ENCODE assay signal across 8 cellular contexts in the genomic region with DNA sequence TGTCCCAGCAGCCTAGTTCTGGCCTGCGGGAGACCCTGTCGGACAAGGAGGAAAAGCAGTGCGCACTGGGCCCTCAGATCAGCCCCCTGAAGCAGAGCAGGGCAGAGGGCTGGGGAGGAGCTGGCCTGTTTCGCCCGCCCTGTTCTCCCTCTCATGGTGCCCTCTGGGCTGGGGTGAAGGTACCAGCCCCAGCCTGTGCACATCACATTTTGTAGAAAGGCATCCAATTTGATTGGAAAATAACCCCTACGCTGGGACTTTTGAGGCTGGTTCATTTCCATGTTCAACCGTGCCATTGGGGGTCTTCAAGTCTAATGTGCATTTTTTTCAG. TPM values are rescaled to one million over a fixed set of nuclear protein-coding genes. Genes with fewer than 3 reads are reported as not detected.
A peak's percentile ranks its signal among the peaks of the same experiment; 100 is the strongest.
DNase-seq lines count a peak whose midpoint lies in the region; ATAC-seq and TF ChIP-seq lines count a peak whose summit lies in the region.

No MANE protein-coding gene starts in this region.

- BruUV-seq in Caco-2 (replicated peaks; lab: Mats Ljungman, UMichigan): no TSS peak

- TF ChIP-seq CTCF in Caco-2 (IDR thresholded peaks at IDR 0.05; ENCODE audit: insufficient read depth in 1 of 2, low read depth in 1 of 2, low read length in 1 of 2, severe bottlenecking in 1 of 2, unreplicated experiment in 1 of 2): no peak
- no peak for TF ChIP-seq CTCF in NB4 (IDR thresholded peaks at IDR 0.05; ENCODE audit: low read depth, low read length)

- H3K36me3 Mint-ChIP-seq in Caco-2 (ENCODE audit: insufficient read depth, unreplicated experiment): peaks cover 44% of the 10 kb centered on the region

- CTCF ChIA-PET in Caco-2 (lab: Charles Lee): interaction anchor here (1.7 kb wide), 1 partner anchor 99 kb away, joined by 7 read pairs; no protein-coding TSS in a partner anchor

- DNase-seq in Caco-2 (no peak), NB4 (ENCODE audit: low read depth) (no peak), globus pallidus (ENCODE audit: low spot score) (no peak), GM03348 (ENCODE audit: low spot score) (no peak)
- DNase-seq in effector memory CD4-positive, alpha-beta T cell: no peak

- intact Hi-C loops in Caco-2 (cut with micrococcal nuclease; ENCODE audit: unreplicated experiment): no loop called here

- H3K4me1 ChIP-seq in Caco-2 (peaks cover 13% of the 10 kb centered on the region), neuron (ENCODE audit: insufficient read depth, low read length) (peaks cover 28% of the 10 kb centered on the region)
- H3K4me1 ChIP-seq in effector memory CD4-positive, alpha-beta T cell (ENCODE audit: control insufficient read depth, insufficient read depth, low read length, poor library complexity, severe bottlenecking): peaks cover 5% of the 10 kb centered on the region

- no peaks in the 10 kb centered on the region for H3K9me3 Mint-ChIP-seq in Caco-2 (ENCODE audit: unreplicated experiment)

- no peak for TF ChIP-seq POLR2A in NB4 (IDR thresholded peaks at IDR 0.05; ENCODE audit: extremely low read depth, insufficient read length)

- H3K9me3 ChIP-seq in Caco-2: no peaks in the 10 kb centered on the region
- no peaks in the 10 kb centered on the region for H3K9me3 ChIP-seq in effector memory CD4-positive, alpha-beta T cell (ENCODE audit: control insufficient read depth, low read length)
- no peaks in the 10 kb centered on the region for H3K9me3 ChIP-seq in neuron (ENCODE audit: low read length)

- no peak for ATAC-seq in HG03442 (IDR thresholded peaks at IDR 0.05; ENCODE audit: unreplicated experiment)
- ATAC-seq in GM21423 (IDR thresholded peaks at IDR 0.05; ENCODE audit: unreplicated experiment): no peak

- H3K4me3 Mint-ChIP-seq in Caco-2 (ENCODE audit: unreplicated experiment): peak overlapping the region; percentile 98

- peak overlapping the region; percentile 56 for H3K27ac ChIP-seq in effector memory CD4-positive, alpha-beta T cell (ENCODE audit: insufficient read depth, low read length, poor library complexity, severe bottlenecking)

- peak overlapping the region; percentile 90 for H2AFZ ChIP-seq in neuron (ENCODE audit: low read depth, low read length)

- POLR2A ChIA-PET in Caco-2 (lab: Charles Lee): no interaction called here

- no peaks in the 10 kb centered on the region for H3K36me3 ChIP-seq in Caco-2 (ENCODE audit: control insufficient read depth, insufficient read depth, low read length)
- no peaks in the 10 kb centered on the region for H3K36me3 ChIP-seq in effector memory CD4-positive, alpha-beta T cell (ENCODE audit: control insufficient read depth, insufficient read depth, low read length)
- peaks cover under 1% of the 10 kb centered on the region for H3K36me3 ChIP-seq in neuron (ENCODE audit: insufficient read depth, low read length)

- H3K27ac Mint-ChIP-seq in Caco-2 (ENCODE audit: unreplicated experiment): peak overlapping the region; percentile 100

- peak overlapping the region; percentile 76 for H3K4me3 ChIP-seq in Caco-2 (ENCODE audit: low read depth, low read length)
- peak overlapping the region; percentile 68 for H3K4me3 ChIP-seq in NB4 (ENCODE audit: low read depth, low read length)
- peak overlapping the region; percentile 85 for H3K4me3 ChIP-seq in effector memory CD4-positive, alpha-beta T cell (ENCODE audit: insufficient read depth, low read depth, low read length, poor library complexity, severe bottlenecking)
- H3K4me3 ChIP-seq in neuron (ENCODE audit: low read length): peak overlapping the region; percentile 75

- no peaks in the 10 kb centered on the region for H3K27me3 Mint-ChIP-seq in Caco-2 (ENCODE audit: insufficient read depth, unreplicated experiment)

- H3K27me3 ChIP-seq in Caco-2 (replicated peaks; ENCODE audit: control insufficient read depth, insufficient read depth, low read length): no peaks in the 10 kb centered on the region
- H3K27me3 ChIP-seq in effector memory CD4-positive, alpha-beta T cell (replicated peaks; ENCODE audit: control insufficient read depth, insufficient read depth, low read length, poor library complexity, severe bottlenecking): no peaks in the 10 kb centered on the region
- no peaks in the 10 kb centered on the region for H3K27me3 ChIP-seq in neuron (ENCODE audit: insufficient read depth, low read length)

- peaks cover 22% of the 10 kb centered on the region for H3K4me1 Mint-ChIP-seq in Caco-2 (ENCODE audit: low read depth, unreplicated experiment)

RNA-seq across cellular contexts. Expression of gene NAP1L4, which starts 0.8 kb away (rescaled TPM):
- total RNA-seq in Caco-2 (2022): 210 and 215 TPM in 2 replicates
